ENCODE assay signal across 8 cellular contexts in genomic region chr6:52304917-52305316, GRCh38. TPM values are rescaled to one million over a fixed set of nuclear protein-coding genes. Genes with fewer than 3 reads are reported as not detected.
DNase-seq lines count a peak whose midpoint lies in the region; ATAC-seq and TF ChIP-seq lines count a peak whose summit lies in the region.

No MANE protein-coding gene starts in this region.

- H2AFZ ChIP-seq in trophoblast cell (ENCODE audit: insufficient read depth, low read length, poor library complexity), result no peak overlapping the region

- peak overlapping the region; percentile 39 to 67 (median 62) for H3K27ac ChIP-seq in esophagus muscularis mucosa (replicated peaks in 1 of 4)
- peak overlapping the region; percentile 96 for H3K27ac ChIP-seq in trophoblast cell (ENCODE audit: low read depth, low read length)

- H3K4me3 ChIP-seq in esophagus muscularis mucosa (peak overlapping the region in 1 of 4 donors; percentile 2), trophoblast cell (ENCODE audit: low read depth, low read length) (no peak overlapping the region)

- no peak overlapping the region for H4K12ac ChIP-seq in trophoblast cell (ENCODE audit: low read depth, low read length)

- no peak overlapping the region for H3K23ac ChIP-seq in trophoblast cell (ENCODE audit: low read length)

- peak overlapping the region; percentile 96 for H2BK120ac ChIP-seq in trophoblast cell (ENCODE audit: insufficient read depth, low read length, poor library complexity)

- intact Hi-C loops in esophagus muscularis mucosa (cut with DNase I), result loop anchor here (10.0 kb wide), 1 partner anchor 50 kb away; no protein-coding TSS in a partner anchor

- peaks cover 18 to 35% (median 30%) of the 10 kb centered on the region in 4 donors for H3K4me1 ChIP-seq in esophagus muscularis mucosa
- peaks cover 20 to 34% of the 10 kb centered on the region in 2 experiments for H3K4me1 ChIP-seq in trophoblast cell (ENCODE audit: control insufficient read depth in 1 of 2, insufficient read depth in 2 of 2, low read length in 2 of 2)

- H4K91ac ChIP-seq in trophoblast cell (ENCODE audit: low read depth, low read length), result peak overlapping the region; percentile 92

- ATAC-seq in GM21447 (IDR thresholded peaks at IDR 0.05; ENCODE audit: unreplicated experiment), result peak; percentile 55

- H3K4me2 ChIP-seq in trophoblast cell (ENCODE audit: low read length), result no peak overlapping the region

- H2BK12ac ChIP-seq in trophoblast cell (ENCODE audit: low read length), result peak overlapping the region; percentile 59

- no peak for TF ChIP-seq POLR2A in esophagus muscularis mucosa (IDR thresholded peaks at IDR 0.05; ENCODE audit: low read depth)

- no peak for TF ChIP-seq CTCF in esophagus muscularis mucosa (IDR thresholded peaks at IDR 0.05)

- H3K14ac ChIP-seq in trophoblast cell (ENCODE audit: low read length), result no peak overlapping the region

- no peak overlapping the region for H2AK5ac ChIP-seq in trophoblast cell (ENCODE audit: low read length)

- DNase-seq in EL (peak; percentile 19), M059J (ENCODE audit: low read depth) (peak; percentile 27), esophagus muscularis mucosa (ENCODE audit: extremely low spot score) (no peak), trophoblast cell (peak; percentile 34 to 77), NCI-H82 (lab: John Stamatoyannopoulos, UW) (no peak), NCI-H524 treated with DMSO at 0.1 percent for 48 hours (lab: John Stamatoyannopoulos, UW) (no peak), DMS153 treated with DMSO at 0.1 percent for 48 hours (lab: John Stamatoyannopoulos, UW; ENCODE audit: unreplicated experiment) (no peak)

- H3K18ac ChIP-seq in trophoblast cell (ENCODE audit: low read length), result no peak overlapping the region

- H4K8ac ChIP-seq in trophoblast cell (ENCODE audit: low read depth, low read length), result peak overlapping the region; percentile 21

- peaks cover 10% of the 10 kb centered on the region for H3K79me2 ChIP-seq in trophoblast cell (ENCODE audit: control insufficient read depth, insufficient read depth, low read length, poor library complexity)

- no peak overlapping the region for H3K9ac ChIP-seq in trophoblast cell (ENCODE audit: low read length)

- H3K4ac ChIP-seq in trophoblast cell (ENCODE audit: low read depth, low read length), result no peak overlapping the region

- TF ChIP-seq EP300 in esophagus muscularis mucosa (IDR thresholded peaks at IDR 0.05), result no peak

- H3K36me3 ChIP-seq in esophagus muscularis mucosa, result no peaks in the 10 kb centered on the region
- H3K36me3 ChIP-seq in trophoblast cell (ENCODE audit: control insufficient read depth in 1 of 2, insufficient read depth in 2 of 2, low read length in 2 of 2), result no peaks in the 10 kb centered on the region

- peak overlapping the region; percentile 99 for H2BK5ac ChIP-seq in trophoblast cell (ENCODE audit: low read depth, low read length, poor library complexity)

- H3K79me1 ChIP-seq in trophoblast cell (ENCODE audit: low read length), result peaks cover 42% of the 10 kb centered on the region

- H3K9me3 ChIP-seq in esophagus muscularis mucosa, result no peaks in the 10 kb centered on the region
- H3K9me3 ChIP-seq in trophoblast cell (ENCODE audit: insufficient read depth, low read depth, low read length), result no peaks in the 10 kb centered on the region

- H3K27me3 ChIP-seq in esophagus muscularis mucosa (no peaks in the 10 kb centered on the region), trophoblast cell (ENCODE audit: insufficient read depth, low read length) (no peaks in the 10 kb centered on the region)

- 43% methylated on average over 2 of the region's 2 CpGs for WGBS in esophagus muscularis mucosa
- WGBS in trophoblast cell (ENCODE audit: extremely low coverage, insufficient coverage, insufficient read length), result no CpG with 5 or more reads among the region's 2 CpGs

RNA-seq across cellular contexts. Expression of gene MCM3, which starts 20.4 kb away (rescaled TPM):
- 135 and 211 TPM in 2 replicates for total RNA-seq in M059J (2014; rRNA removed; shearing (Covaris generic))
- 10 to 100 TPM; 32.4 to 42.6 (median 41.1) TPM for total RNA-seq in esophagus muscularis mucosa
- polyA plus RNA-seq in trophoblast cell (2013), result 53.0 and 56.6 TPM in 2 replicates

RNA-seq across cellular contexts. Expression of gene PAQR8, which starts 57.0 kb away (rescaled TPM):
- total RNA-seq in M059J (2014; rRNA removed; shearing (Covaris generic)), result 4.9 and 9.9 TPM in 2 replicates
- total RNA-seq in esophagus muscularis mucosa, result 10 to 100 TPM; 11.1 to 32.5 (median 14.2) TPM
- 141 and 153 TPM in 2 replicates for polyA plus RNA-seq in trophoblast cell (2013)

Comparison
In these comparisons a context has a peak if more than half of its experiments do, and no peak if none do; other contexts are left out.
1. DNase-seq: peak in EL (single experiment), M059J (single experiment) and trophoblast cell (2 of 2); none in esophagus muscularis mucosa (single experiment), NCI-H82 (single experiment), NCI-H524 treated with DMSO at 0.1 percent for 48 hours (single experiment) and DMS153 treated with DMSO at 0.1 percent for 48 hours (single experiment).